Comparison of ENCODE assay signal across 22 cellular contexts in genomic region chr2:196971574-196972279, GRCh38. TPM values are rescaled to one million over a fixed set of nuclear protein-coding genes. Genes with fewer than 3 reads are reported as not detected.
DNase-seq lines count a peak whose midpoint lies in the region; ATAC-seq lines count a peak whose summit lies in the region.
"Had no signal": no experiment of that assay in that cellular context is flagged by ENCODE, and none has a peak within 500 bp of the region (broad histone marks: within the 10 kb centered on the region; RNA-seq: fewer than 3 reads in every experiment).

No MANE protein-coding gene starts in this region.

- no peaks in the 10 kb centered on the region for H3K27me3 Mint-ChIP-seq in activated naive CD8-positive, alpha-beta T cell treated with anti-CD3 and anti-CD28 coated beads, Interleukin-2, amount 10 ng/mL, durations not matched to agents 7 days and 5 days
- H3K27me3 Mint-ChIP-seq in activated naive CD8-positive, alpha-beta T cell treated with anti-CD3 and anti-CD28 coated beads for 36 hours: no peaks in the 10 kb centered on the region
- no peaks in the 10 kb centered on the region for H3K27me3 Mint-ChIP-seq in stimulated activated naive CD8-positive, alpha-beta T cell treated with anti-CD3 and anti-CD28 coated beads, Interleukin-15, amount 100 ng/mL, for 72 hours
- H3K27me3 Mint-ChIP-seq: dendritic cell treated with granulocyte-macrophage colony-stimulating factor and Interleukin-4, amounts not matched to agents 40 ng/mL and 50 ng/mL, for 4 days; naive B cell; stimulated activated naive B cell treated with anti-CD40 and anti-IgM and Interleukin-4, amounts not matched to agents 10 μg/mL and 1 μg/mL and 100 μg/mL, for 72 hours; T-cell had no signal

- H3K9me3 Mint-ChIP-seq in activated naive CD8-positive, alpha-beta T cell treated with anti-CD3 and anti-CD28 coated beads, Interleukin-2, amount 10 ng/mL, durations not matched to agents 7 days and 5 days: peaks cover 1% of the 10 kb centered on the region
- peaks cover 3% of the 10 kb centered on the region for H3K9me3 Mint-ChIP-seq in activated naive CD8-positive, alpha-beta T cell treated with anti-CD3 and anti-CD28 coated beads for 36 hours
- peaks cover 0 to 4% of the 10 kb centered on the region in 2 donors for H3K9me3 Mint-ChIP-seq in stimulated activated naive CD8-positive, alpha-beta T cell treated with anti-CD3 and anti-CD28 coated beads, Interleukin-15, amount 100 ng/mL, for 72 hours

- ATAC-seq in activated naive CD8-positive, alpha-beta T cell treated with anti-CD3 and anti-CD28 coated beads, Interleukin-2, amount 10 ng/mL, durations not matched to agents 7 days and 5 days (ENCODE audit: low read depth): peak; percentile 45
- ATAC-seq in esophagus mucosa: peak; percentile 35
- peak; percentile 91 for ATAC-seq in stimulated activated naive CD8-positive, alpha-beta T cell treated with anti-CD3 and anti-CD28 coated beads, Interleukin-15, amount 100 ng/mL, for 72 hours
- ATAC-seq: stimulated activated naive B cell treated with anti-CD40 and anti-IgM and Interleukin-4, amounts not matched to agents 10 μg/mL and 1 μg/mL and 100 μg/mL, for 72 hours; T-cell had no signal

- no peak overlapping the region for H3K27ac Mint-ChIP-seq in activated naive CD8-positive, alpha-beta T cell treated with anti-CD3 and anti-CD28 coated beads, Interleukin-2, amount 10 ng/mL, durations not matched to agents 7 days and 5 days
- H3K27ac Mint-ChIP-seq in activated naive CD8-positive, alpha-beta T cell treated with anti-CD3 and anti-CD28 coated beads for 36 hours: no peak overlapping the region
- no peak overlapping the region for H3K27ac Mint-ChIP-seq in stimulated activated naive CD8-positive, alpha-beta T cell treated with anti-CD3 and anti-CD28 coated beads, Interleukin-15, amount 100 ng/mL, for 72 hours
- H3K27ac Mint-ChIP-seq: CD4-positive, CD25-positive, alpha-beta regulatory T cell; dendritic cell treated with granulocyte-macrophage colony-stimulating factor and Interleukin-4, amounts not matched to agents 40 ng/mL and 50 ng/mL, for 4 days; naive B cell; stimulated activated naive B cell treated with anti-CD40 and anti-IgM and Interleukin-4, amounts not matched to agents 10 μg/mL and 1 μg/mL and 100 μg/mL, for 72 hours; T-cell had no signal

- peaks cover 5% of the 10 kb centered on the region for H3K4me1 Mint-ChIP-seq in activated naive CD8-positive, alpha-beta T cell treated with anti-CD3 and anti-CD28 coated beads, Interleukin-2, amount 10 ng/mL, durations not matched to agents 7 days and 5 days
- peaks cover 4% of the 10 kb centered on the region for H3K4me1 Mint-ChIP-seq in activated naive CD8-positive, alpha-beta T cell treated with anti-CD3 and anti-CD28 coated beads for 36 hours
- H3K4me1 Mint-ChIP-seq in stimulated activated naive CD8-positive, alpha-beta T cell treated with anti-CD3 and anti-CD28 coated beads, Interleukin-15, amount 100 ng/mL, for 72 hours: peaks cover 14% of the 10 kb centered on the region
- H3K4me1 Mint-ChIP-seq: naive B cell; stimulated activated naive B cell treated with anti-CD40 and anti-IgM and Interleukin-4, amounts not matched to agents 10 μg/mL and 1 μg/mL and 100 μg/mL, for 72 hours; T-cell had no signal

- POLR2A ChIA-PET in activated naive CD8-positive, alpha-beta T cell treated with anti-CD3 and anti-CD28 coated beads, Interleukin-2, amount 10 ng/mL, durations not matched to agents 7 days and 5 days (lab: Charles Lee): no interaction called here

- no peak for DNase-seq in activated naive CD8-positive, alpha-beta T cell treated with anti-CD3 and anti-CD28 coated beads, Interleukin-2, amount 10 ng/mL, durations not matched to agents 7 days and 5 days
- no peak for DNase-seq in activated naive CD8-positive, alpha-beta T cell treated with anti-CD3 and anti-CD28 coated beads for 36 hours
- DNase-seq in NCI-H69 (lab: John Stamatoyannopoulos, UW) (peak; percentile 24), activated gamma-delta T cell (lab: John Stamatoyannopoulos, UW) (no peak), mucosa of gallbladder (ENCODE audit: low spot score) (no peak)
- DNase-seq in stimulated activated naive CD8-positive, alpha-beta T cell treated with anti-CD3 and anti-CD28 coated beads, Interleukin-15, amount 100 ng/mL, for 72 hours: no peak
- DNase-seq: activated CD4-positive, alpha-beta T cell treated with anti-CD3 and anti-CD28 coated beads, Interleukin-2, amount 50 U/mL, for 1 hour; CD4-positive, CD25-positive, alpha-beta regulatory T cell; DMS 273 treated with DMSO at 0.1 percent for 48 hours; islet precursor cell; mammary epithelial cell; naive B cell; NCI-H1436; NCI-H2171; NCI-H774; OCI-M1; SHP77; sigmoid colon; stimulated activated naive B cell treated with anti-CD40 and anti-IgM and Interleukin-4, amounts not matched to agents 10 μg/mL and 1 μg/mL and 100 μg/mL, for 72 hours; T-cell had no signal

- H3K36me3 Mint-ChIP-seq in activated naive CD8-positive, alpha-beta T cell treated with anti-CD3 and anti-CD28 coated beads, Interleukin-2, amount 10 ng/mL, durations not matched to agents 7 days and 5 days: peaks cover 14% of the 10 kb centered on the region
- H3K36me3 Mint-ChIP-seq in activated naive CD8-positive, alpha-beta T cell treated with anti-CD3 and anti-CD28 coated beads for 36 hours: peaks cover 2% of the 10 kb centered on the region

- H3K4me3 Mint-ChIP-seq in activated naive CD8-positive, alpha-beta T cell treated with anti-CD3 and anti-CD28 coated beads, Interleukin-2, amount 10 ng/mL, durations not matched to agents 7 days and 5 days: no peak overlapping the region
- no peak overlapping the region for H3K4me3 Mint-ChIP-seq in activated naive CD8-positive, alpha-beta T cell treated with anti-CD3 and anti-CD28 coated beads for 36 hours
- H3K4me3 Mint-ChIP-seq in stimulated activated naive CD8-positive, alpha-beta T cell treated with anti-CD3 and anti-CD28 coated beads, Interleukin-15, amount 100 ng/mL, for 72 hours: no peak overlapping the region
- H3K4me3 Mint-ChIP-seq: CD4-positive, CD25-positive, alpha-beta regulatory T cell; dendritic cell treated with granulocyte-macrophage colony-stimulating factor and Interleukin-4, amounts not matched to agents 40 ng/mL and 50 ng/mL, for 4 days; stimulated activated naive B cell treated with anti-CD40 and anti-IgM and Interleukin-4, amounts not matched to agents 10 μg/mL and 1 μg/mL and 100 μg/mL, for 72 hours; T-cell had no signal

RNA-seq across cellular contexts. Expression of gene PGAP1, which starts 45.2 kb away (rescaled TPM):
- 10 to 100 TPM; 40.8 to 44.9 TPM for total RNA-seq in activated naive CD8-positive, alpha-beta T cell treated with anti-CD3 and anti-CD28 coated beads, Interleukin-2, amount 10 ng/mL, durations not matched to agents 7 days and 5 days
- total RNA-seq in activated naive CD8-positive, alpha-beta T cell treated with anti-CD3 and anti-CD28 coated beads for 36 hours: 10 to 100 TPM; 17.8 to 19.2 TPM
- total RNA-seq in esophagus mucosa: 10.5 TPM
- total RNA-seq in mucosa of gallbladder: 6.8 TPM

Comparison
In these comparisons a context has a peak if more than half of its experiments do, and no peak if none do; other contexts are left out.
1. ATAC-seq: peak in every context shown above with its lines; median percentile 91 in stimulated activated naive CD8-positive, alpha-beta T cell treated with anti-CD3 and anti-CD28 coated beads, Interleukin-15, amount 100 ng/mL, for 72 hours; 45 in activated naive CD8-positive, alpha-beta T cell treated with anti-CD3 and anti-CD28 coated beads, Interleukin-2, amount 10 ng/mL, durations not matched to agents 7 days and 5 days; 35 in esophagus mucosa.